In the genomic region with DNA sequence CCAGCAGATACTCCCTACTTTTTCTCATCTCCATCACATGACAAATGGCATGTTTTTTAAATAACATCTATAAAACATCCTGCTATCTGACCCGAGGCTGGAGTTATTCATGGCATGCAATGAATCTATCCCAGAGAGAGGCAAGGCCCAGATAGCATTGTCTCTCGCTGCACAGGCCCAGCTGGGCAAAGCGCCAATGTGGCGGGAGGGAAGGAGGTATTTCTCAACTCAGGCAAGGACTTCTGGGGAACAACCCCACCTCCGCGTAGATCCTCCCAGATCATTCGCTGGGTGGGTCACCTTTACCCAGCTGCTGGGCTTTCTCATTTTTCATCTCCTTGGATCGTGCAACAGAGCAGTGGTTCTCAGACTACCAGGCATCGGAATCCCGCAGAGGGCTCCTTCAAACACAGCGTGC, we compare ENCODE assay signal across 10 cellular contexts. TPM values are rescaled to one million over a fixed set of nuclear protein-coding genes. Genes with fewer than 3 reads are reported as not detected.
DNase-seq lines count a peak whose midpoint lies in the region; ATAC-seq and TF ChIP-seq lines count a peak whose summit lies in the region.
"Had no signal": no experiment of that assay in that cellular context is flagged by ENCODE, and none has a peak within 500 bp of the region (broad histone marks: within the 10 kb centered on the region; RNA-seq: fewer than 3 reads in every experiment).

No MANE protein-coding gene starts in this region.

- no peaks in the 10 kb centered on the region for H3K36me3 ChIP-seq in ovary

- no peaks in the 10 kb centered on the region for H3K27me3 ChIP-seq in ovary

- no peak overlapping the region for H3K4me3 ChIP-seq in ovary

- intact Hi-C loops in Right ventricle myocardium superior (cut with DNase I) (no loop called here), ovary (cut with DNase I) (no loop called here)

- H3K4me1 ChIP-seq in ovary (ENCODE audit: insufficient read depth): peaks cover 10% of the 10 kb centered on the region

- ATAC-seq in SK-N-SH treated with all-trans-retinoic acid at 6 μM for 48 hours (peak; percentile 76), Right ventricle myocardium superior (ENCODE audit: poor library complexity) (peak; percentile 76), HG03520 (IDR thresholded peaks at IDR 0.05; ENCODE audit: unreplicated experiment) (no peak), HG03108 (IDR thresholded peaks at IDR 0.05; ENCODE audit: unreplicated experiment) (no peak)
- ATAC-seq: left colon had no signal

- 38 to 43% (median 40%) methylated on average over 11 of the region's 11 CpGs for WGBS in ovary, 3 donors

- DNase-seq in GM03348 (ENCODE audit: low spot score) (peak; percentile 64), Right ventricle myocardium superior (peak; percentile 82), ovary (peak; percentile 58 to 73 (median 63)), NCI-H1048 (lab: John Stamatoyannopoulos, UW) (no peak), amygdala (lab: John Stamatoyannopoulos, UW) (no peak)
- DNase-seq: left colon, NCI-H524 had no signal

- no peaks in the 10 kb centered on the region for H3K9me3 ChIP-seq in ovary

- no peak overlapping the region for H3K27ac ChIP-seq in ovary

- no peak for TF ChIP-seq CTCF in ovary (IDR thresholded peaks at IDR 0.05)

- no peak for TF ChIP-seq POLR2A in ovary (IDR thresholded peaks at IDR 0.05)

- TF ChIP-seq EP300 in ovary (IDR thresholded peaks at IDR 0.05): no peak

TF ChIP-seq in SK-N-SH treated with all-trans-retinoic acid at 6 μM for 48 hours, 23 proteins besides CTCF, POLR2A, EP300 and RAD21:
- TF ChIP-seq ZFP3 (CRISPR knock-in tag; IDR thresholded peaks at IDR 0.05) (peak; percentile 15; the same call in 1 of the 2 replicates), ZFP30 (CRISPR knock-in tag; IDR thresholded peaks at IDR 0.05) (no peak), ISL1 (CRISPR knock-in tag; IDR thresholded peaks at IDR 0.05) (peak; percentile 84)

RNA-seq across cellular contexts. Expression of a gene that starts 59.8 kb away (rescaled TPM):
- total RNA-seq in Right ventricle myocardium superior: 17.8 TPM
- 10 to 100 TPM in 3 of 7 donors, 1 to 10 TPM in 4; 3.8 to 16.3 (median 8.2) TPM for total RNA-seq in ovary
- 10 to 100 TPM in 1 of 2 donors, 1 to 10 TPM in 1; 9.5 to 23.1 TPM for polyA plus RNA-seq in ovary

Comparison
In these comparisons a context has a peak if more than half of its experiments do, and no peak if none do; other contexts are left out.
1. DNase-seq: peak in GM03348 (single experiment), Right ventricle myocardium superior (single experiment) and ovary (5 of 5); none in NCI-H1048 (single experiment) and amygdala (0 of 56).
2. ATAC-seq: peak in SK-N-SH treated with all-trans-retinoic acid at 6 μM for 48 hours (single experiment) and Right ventricle myocardium superior (single experiment); none in HG03520 (single experiment) and HG03108 (single experiment).